ENCODE assay signal across 23 cellular contexts in the genomic region with DNA sequence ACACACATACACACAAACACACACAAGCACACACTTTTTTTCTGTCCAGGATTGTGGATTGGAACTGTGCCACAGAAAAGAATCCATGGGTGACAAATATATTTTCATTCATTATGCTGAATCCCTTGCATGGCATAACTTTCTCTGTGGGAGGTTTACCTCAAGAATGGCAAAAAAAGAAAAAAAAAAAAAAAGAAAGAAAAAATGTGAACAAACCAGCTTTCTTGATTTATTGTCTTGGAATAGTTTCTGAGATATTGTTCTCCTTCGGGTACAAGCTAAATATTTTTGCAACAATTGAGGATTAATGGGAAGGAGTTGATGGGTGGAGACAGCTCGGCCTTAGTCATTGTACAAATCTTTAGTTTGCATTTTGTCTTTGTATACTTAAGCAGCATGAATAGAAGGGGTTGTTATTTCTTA.
DNase-seq lines count a peak whose midpoint lies in the region; ATAC-seq and TF ChIP-seq lines count a peak whose summit lies in the region.
"Had no signal": no experiment of that assay in that cellular context is flagged by ENCODE, and none has a peak within 500 bp of the region (broad histone marks: within the 10 kb centered on the region; RNA-seq: fewer than 3 reads in every experiment).

No MANE protein-coding gene starts in this region.

- no TSS peak for BruUV-seq in A673 (replicated peaks; lab: Mats Ljungman, UMichigan)

- H3K27me3 Mint-ChIP-seq in GM23338 (ENCODE audit: insufficient read depth, low read depth, poor library complexity): peaks cover 2% of the 10 kb centered on the region
- H3K27me3 Mint-ChIP-seq: progenitor cell of endocrine pancreas had no signal

- no peak for TF ChIP-seq CTCF in A673 (conservative IDR thresholded peaks at IDR 0.05; ENCODE audit: low read depth, low read length)
- no peak for TF ChIP-seq CTCF in astrocyte of the spinal cord (IDR thresholded peaks at IDR 0.05; ENCODE audit: low read depth, low read length)
- no peak for TF ChIP-seq CTCF in kidney epithelial cell (IDR thresholded peaks at IDR 0.05; ENCODE audit: insufficient read depth, low read length, poor library complexity, severe bottlenecking)
- no peak for TF ChIP-seq CTCF in GM23338 (conservative IDR thresholded peaks at IDR 0.05; ENCODE audit: low read depth in 2 of 2)

- H3K4me3 Mint-ChIP-seq in GM23338: no peak overlapping the region
- H3K4me3 Mint-ChIP-seq: CD4-positive, alpha-beta T cell; HFFc6; naive thymus-derived CD8-positive, alpha-beta T cell; T-helper 2 cell treated with Interferon-gamma antibody and Interleukin-4, amounts not matched to agents 5 μg/mL and 100 μg/mL, for 36 hours had no signal

- POLR2A ChIA-PET in A673 (lab: Charles Lee; ENCODE audit: low non-redundant PET): no interaction called here

- H3K79me2 ChIP-seq in GM23338 (replicated peaks; ENCODE audit: insufficient read depth): no peaks in the 10 kb centered on the region

- no peak for TF ChIP-seq RAD21 in Ishikawa (IDR thresholded peaks at IDR 0.05; ENCODE audit: low read depth)

- intact Hi-C loops in A673 (cut with micrococcal nuclease; ENCODE audit: unreplicated experiment): loop anchor here (10.0 kb wide), 2 partner anchors 175 to 525 kb away; no protein-coding TSS in a partner anchor

- no peak overlapping the region for H3K4me3 ChIP-seq in A673 (ENCODE audit: low read depth, low read length, poor library complexity, severe bottlenecking)
- H3K4me3 ChIP-seq in astrocyte of the spinal cord (ENCODE audit: low read depth, low read length): no peak overlapping the region
- no peak overlapping the region for H3K4me3 ChIP-seq in kidney epithelial cell (ENCODE audit: low read depth, low read length)
- H3K4me3 ChIP-seq in GM23338: no peak overlapping the region
- H3K4me3 ChIP-seq: colonic mucosa had no signal

- ATAC-seq in GM23338: no peak
- ATAC-seq: activated CD4-positive, CD25-positive, alpha-beta regulatory T cell treated with anti-CD3 and anti-CD28 coated beads, Interleukin-2, amount 50 U/mL, for 24 hours; naive thymus-derived CD8-positive, alpha-beta T cell; stimulated activated naive CD8-positive, alpha-beta T cell treated with anti-CD3 and anti-CD28 coated beads, Interleukin-15, Interleukin-2, amounts not matched to agents 100 U/mL and 50 U/mL, for 24 hours had no signal

- H3K36me3 Mint-ChIP-seq in GM23338 (ENCODE audit: low read depth): no peaks in the 10 kb centered on the region
- H3K36me3 Mint-ChIP-seq: naive thymus-derived CD8-positive, alpha-beta T cell had no signal

- H3K4me1 ChIP-seq in A673 (ENCODE audit: insufficient read depth, low read length, poor library complexity, severe bottlenecking) (peaks cover 22% of the 10 kb centered on the region), GM23338 (ENCODE audit: insufficient read depth) (peaks cover 26% of the 10 kb centered on the region)
- H3K4me1 ChIP-seq: colonic mucosa had no signal

- no peaks in the 10 kb centered on the region for H3F3A ChIP-seq in GM23338 (replicated peaks; ENCODE audit: low read depth)

- peak; percentile 91 for TF ChIP-seq EP300 in Ishikawa (IDR thresholded peaks at IDR 0.05; ENCODE audit: borderline replicate concordance)

- H3K9me3 Mint-ChIP-seq in GM23338: no peaks in the 10 kb centered on the region
- H3K9me3 Mint-ChIP-seq: activated T-helper 2 cell treated with anti-CD3 and anti-CD28 coated beads, Interferon-gamma antibody, Interleukin-2, Interleukin-4, amounts not matched to agents 10 μg/mL and 5 μg/mL and 100 μg/mL, durations not matched to agents 14 hours and 24 hours and 36 hours; CD4-positive, alpha-beta T cell; HFFc6; naive thymus-derived CD8-positive, alpha-beta T cell; T-helper 2 cell treated with Interferon-gamma antibody and Interleukin-4, amounts not matched to agents 5 μg/mL and 100 μg/mL, for 36 hours had no signal

- H4K20me1 ChIP-seq in GM23338 (replicated peaks; ENCODE audit: insufficient read depth): no peaks in the 10 kb centered on the region

- in situ Hi-C loops in astrocyte of the spinal cord (cut with HindIII; ENCODE audit: low sequenced_read_pairs): no loop called here

- H3K9me2 ChIP-seq in GM23338 (ENCODE audit: insufficient read depth): peaks cover 2% of the 10 kb centered on the region; the same call in 1 of the 2 replicates

- no peaks in the 10 kb centered on the region for H3K9me3 ChIP-seq in A673 (ENCODE audit: low read depth, low read length, poor library complexity, severe bottlenecking)
- H3K9me3 ChIP-seq: colonic mucosa had no signal

- H3K36me3 ChIP-seq in A673 (ENCODE audit: insufficient read depth, low read length, poor library complexity, severe bottlenecking) (no peaks in the 10 kb centered on the region), kidney epithelial cell (ENCODE audit: control insufficient read depth, insufficient read depth, low read length) (no peaks in the 10 kb centered on the region), GM23338 (ENCODE audit: insufficient read depth) (no peaks in the 10 kb centered on the region)
- H3K36me3 ChIP-seq: colonic mucosa had no signal

- H3K27me3 ChIP-seq in A673 (replicated peaks; ENCODE audit: insufficient read depth, low read depth, low read length, poor library complexity) (no peaks in the 10 kb centered on the region), kidney epithelial cell (ENCODE audit: control insufficient read depth, insufficient read depth, low read length) (no peaks in the 10 kb centered on the region), GM23338 (ENCODE audit: insufficient read depth) (no peaks in the 10 kb centered on the region)
- H3K27me3 ChIP-seq: colonic mucosa had no signal

- H3K27ac Mint-ChIP-seq in GM23338: no peak overlapping the region
- H3K27ac Mint-ChIP-seq: activated T-helper 2 cell treated with anti-CD3 and anti-CD28 coated beads, Interferon-gamma antibody, Interleukin-2, Interleukin-4, amounts not matched to agents 10 μg/mL and 5 μg/mL and 100 μg/mL, durations not matched to agents 14 hours and 24 hours and 36 hours; CD4-positive, alpha-beta T cell; HFFc6; naive thymus-derived CD8-positive, alpha-beta T cell; progenitor cell of endocrine pancreas; T-helper 2 cell treated with Interferon-gamma antibody and Interleukin-4, amounts not matched to agents 5 μg/mL and 100 μg/mL, for 36 hours had no signal

- peaks cover 26% of the 10 kb centered on the region for H3K4me1 Mint-ChIP-seq in GM23338
- H3K4me1 Mint-ChIP-seq: naive thymus-derived CD8-positive, alpha-beta T cell had no signal

- H3K27ac ChIP-seq in A673 (ENCODE audit: low read depth, low read length, poor library complexity, severe bottlenecking) (peak overlapping the region; percentile 56), GM23338 (ENCODE audit: low read depth) (no peak overlapping the region)
- H3K27ac ChIP-seq: colonic mucosa had no signal

- CTCF ChIA-PET in A673 (lab: Charles Lee): interaction anchor here (1.8 kb wide), 1 partner anchor 9 kb away, joined by 5 read pairs; no protein-coding TSS in a partner anchor

- no peak overlapping the region for H3K4me2 ChIP-seq in GM23338

- H2AFZ ChIP-seq in GM23338: no peak overlapping the region

- peak; percentile 67 for DNase-seq in A673 (ENCODE audit: low spot score)
- DNase-seq in astrocyte of the spinal cord (ENCODE audit: low read depth, low spot score): peak; percentile 78
- peak; percentile 34 for DNase-seq in kidney epithelial cell (ENCODE audit: low read depth)
- DNase-seq in GM23338 (ENCODE audit: low spot score): no peak
- DNase-seq in DMS79 treated with DMSO at 0.1 percent for 48 hours (lab: John Stamatoyannopoulos, UW): no peak
- no peak for DNase-seq in activated T-cell treated with anti-CD3 and anti-CD28 coated beads for 4 hours
- no peak for DNase-seq in NCI-H748 (lab: John Stamatoyannopoulos, UW; ENCODE audit: unreplicated experiment)
- DNase-seq: amygdala; CD4-positive, alpha-beta T cell; colonic mucosa; DMS79; HFFc6; mammary epithelial cell; naive thymus-derived CD8-positive, alpha-beta T cell; NCI-H1930; Right ventricle myocardium superior; stimulated activated CD4-positive, alpha-beta T cell treated with anti-CD3 and anti-CD28 coated beads, Interleukin-15, amount 100 ng/mL, for 24 hours; stimulated activated naive CD8-positive, alpha-beta T cell treated with anti-CD3 and anti-CD28 coated beads, Interleukin-15, Interleukin-2, amounts not matched to agents 100 U/mL and 50 U/mL, for 24 hours had no signal

TF ChIP-seq in Ishikawa, 13 proteins besides CTCF, POLR2A, EP300 and RAD21 (continues in another document):
- TF ChIP-seq CREB1 (IDR thresholded peaks at IDR 0.05; ENCODE audit: low read depth) (peak; percentile 47), MAX (IDR thresholded peaks at IDR 0.05) (peak; percentile 73; the same call in 1 of the 2 replicates), TEAD4 (IDR thresholded peaks at IDR 0.05) (peak; percentile 97), NFIC (IDR thresholded peaks at IDR 0.05) (peak; percentile 99), FOXM1 (IDR thresholded peaks at IDR 0.05; ENCODE audit: borderline replicate concordance, low read depth) (peak; percentile 90)
- TF ChIP-seq, protein P1, sequence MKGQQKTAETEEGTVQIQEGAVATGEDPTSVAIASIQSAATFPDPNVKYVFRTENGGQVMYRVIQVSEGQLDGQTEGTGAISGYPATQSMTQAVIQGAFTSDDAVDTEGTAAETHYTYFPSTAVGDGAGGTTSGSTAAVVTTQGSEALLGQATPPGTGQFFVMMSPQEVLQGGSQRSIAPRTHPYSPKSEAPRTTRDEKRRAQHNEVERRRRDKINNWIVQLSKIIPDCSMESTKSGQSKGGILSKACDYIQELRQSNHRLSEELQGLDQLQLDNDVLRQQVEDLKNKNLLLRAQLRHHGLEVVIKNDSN (IDR thresholded peaks at IDR 0.05): no peak

Comparison
In these comparisons a context has a peak if more than half of its experiments do, and no peak if none do; other contexts are left out.
1. DNase-seq: peak in A673 (single experiment), astrocyte of the spinal cord (single experiment) and kidney epithelial cell (single experiment); none in GM23338 (single experiment), DMS79 treated with DMSO at 0.1 percent for 48 hours (single experiment), activated T-cell treated with anti-CD3 and anti-CD28 coated beads for 4 hours (single experiment) and NCI-H748 (single experiment).